In the genomic region with DNA sequence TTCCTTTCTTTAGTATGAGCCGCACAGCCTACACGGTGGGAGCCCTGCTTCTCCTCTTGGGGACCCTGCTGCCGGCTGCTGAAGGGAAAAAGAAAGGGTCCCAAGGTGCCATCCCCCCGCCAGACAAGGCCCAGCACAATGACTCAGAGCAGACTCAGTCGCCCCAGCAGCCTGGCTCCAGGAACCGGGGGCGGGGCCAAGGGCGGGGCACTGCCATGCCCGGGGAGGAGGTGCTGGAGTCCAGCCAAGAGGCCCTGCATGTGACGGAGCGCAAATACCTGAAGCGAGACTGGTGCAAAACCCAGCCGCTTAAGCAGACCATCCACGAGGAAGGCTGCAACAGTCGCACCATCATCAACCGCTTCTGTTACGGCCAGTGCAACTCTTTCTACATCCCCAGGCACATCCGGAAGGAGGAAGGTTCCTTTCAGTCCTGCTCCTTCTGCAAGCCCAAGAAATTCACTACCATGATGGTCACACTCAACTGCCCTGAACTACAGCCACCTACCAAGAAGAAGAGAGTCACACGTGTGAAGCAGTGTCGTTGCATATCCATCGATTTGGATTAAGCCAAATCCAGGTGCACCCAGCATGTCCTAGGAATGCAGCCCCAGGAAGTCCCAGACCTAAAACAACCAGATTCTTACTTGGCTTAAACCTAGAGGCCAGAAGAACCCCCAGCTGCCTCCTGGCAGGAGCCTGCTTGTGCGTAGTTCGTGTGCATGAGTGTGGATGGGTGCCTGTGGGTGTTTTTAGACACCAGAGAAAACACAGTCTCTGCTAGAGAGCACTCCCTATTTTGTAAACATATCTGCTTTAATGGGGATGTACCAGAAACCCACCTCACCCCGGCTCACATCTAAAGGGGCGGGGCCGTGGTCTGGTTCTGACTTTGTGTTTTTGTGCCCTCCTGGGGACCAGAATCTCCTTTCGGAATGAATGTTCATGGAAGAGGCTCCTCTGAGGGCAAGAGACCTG, we compare ENCODE assay signal across 8 cellular contexts. TPM values are rescaled to one million over a fixed set of nuclear protein-coding genes. Genes with fewer than 3 reads are reported as not detected.
DNase-seq lines count a peak whose midpoint lies in the region; ATAC-seq and TF ChIP-seq lines count a peak whose summit lies in the region.

No MANE protein-coding gene starts in this region.

- no peak for ATAC-seq in HG03196 (IDR thresholded peaks at IDR 0.05; ENCODE audit: unreplicated experiment)
- ATAC-seq in activated CD8-positive, alpha-beta memory T cell treated with anti-CD3 and anti-CD28 coated beads, Interleukin-2, amount 10 ng/mL, durations not matched to agents 7 days and 5 days, result no peak

- no peak overlapping the region for H3K4me3 ChIP-seq in dorsolateral prefrontal cortex

- H3K27ac ChIP-seq in dorsolateral prefrontal cortex, result no peak overlapping the region

- no peak overlapping the region for H3K27ac Mint-ChIP-seq in mesothelial cell of epicardium
- no peak overlapping the region for H3K27ac Mint-ChIP-seq in activated CD8-positive, alpha-beta memory T cell treated with anti-CD3 and anti-CD28 coated beads, Interleukin-2, amount 10 ng/mL, durations not matched to agents 7 days and 5 days

- H3K36me3 Mint-ChIP-seq in mesothelial cell of epicardium, result no peaks in the 10 kb centered on the region
- no peaks in the 10 kb centered on the region for H3K36me3 Mint-ChIP-seq in activated CD8-positive, alpha-beta memory T cell treated with anti-CD3 and anti-CD28 coated beads, Interleukin-2, amount 10 ng/mL, durations not matched to agents 7 days and 5 days

- TF ChIP-seq CTCF in mesothelial cell of epicardium (IDR thresholded peaks at IDR 0.05; ENCODE audit: unreplicated experiment) (no peak), dorsolateral prefrontal cortex (IDR thresholded peaks at IDR 0.05 in 54 of 56, conservative IDR thresholded peaks at IDR 0.05 in 2 of 56; ENCODE audit: low read depth in 1 of 56, partially characterized antibody in 56 of 56) (no peak)

- CTCF ChIA-PET in activated CD8-positive, alpha-beta memory T cell treated with anti-CD3 and anti-CD28 coated beads, Interleukin-2, amount 10 ng/mL, durations not matched to agents 7 days and 5 days (lab: Charles Lee), result no interaction called here

- peaks cover 61% of the 10 kb centered on the region for H3K27me3 Mint-ChIP-seq in mesothelial cell of epicardium (ENCODE audit: low read depth)
- peaks cover 64% of the 10 kb centered on the region for H3K27me3 Mint-ChIP-seq in activated CD8-positive, alpha-beta memory T cell treated with anti-CD3 and anti-CD28 coated beads, Interleukin-2, amount 10 ng/mL, durations not matched to agents 7 days and 5 days

- H3K4me3 Mint-ChIP-seq in mesothelial cell of epicardium, result no peak overlapping the region
- H3K4me3 Mint-ChIP-seq in activated CD8-positive, alpha-beta memory T cell treated with anti-CD3 and anti-CD28 coated beads, Interleukin-2, amount 10 ng/mL, durations not matched to agents 7 days and 5 days, result no peak overlapping the region

- intact Hi-C loops in dorsolateral prefrontal cortex (cut with DNase I), result no loop called here

- peaks cover 17% of the 10 kb centered on the region for H3K4me1 Mint-ChIP-seq in mesothelial cell of epicardium
- H3K4me1 Mint-ChIP-seq in activated CD8-positive, alpha-beta memory T cell treated with anti-CD3 and anti-CD28 coated beads, Interleukin-2, amount 10 ng/mL, durations not matched to agents 7 days and 5 days, result no peaks in the 10 kb centered on the region

- peaks cover 0 to 12% (median 0%) of the 10 kb centered on the region in 45 donors for H3K27me3 ChIP-seq in dorsolateral prefrontal cortex

- H3K9me3 Mint-ChIP-seq in mesothelial cell of epicardium, result peaks cover 9% of the 10 kb centered on the region
- H3K9me3 Mint-ChIP-seq in activated CD8-positive, alpha-beta memory T cell treated with anti-CD3 and anti-CD28 coated beads, Interleukin-2, amount 10 ng/mL, durations not matched to agents 7 days and 5 days (ENCODE audit: low read depth), result no peaks in the 10 kb centered on the region

- peak; percentile 32 for DNase-seq in DMS153 (lab: John Stamatoyannopoulos, UW)
- DNase-seq in NCI-H2029 treated with DMSO at 0.1 percent for 48 hours (lab: John Stamatoyannopoulos, UW), result peak; percentile 33
- peak; percentile 19 for DNase-seq in dermis blood vessel endothelial cell
- DNase-seq in mesothelial cell of epicardium (ENCODE audit: low spot score in 2 of 2, unreplicated experiment in 2 of 2), result peak; percentile 58 to 77
- no peak for DNase-seq in NCI-H2107 treated with DMSO at 0.1 percent for 48 hours (lab: John Stamatoyannopoulos, UW; ENCODE audit: unreplicated experiment)
- DNase-seq in dorsolateral prefrontal cortex, result no peak
- no peak for DNase-seq in activated CD8-positive, alpha-beta memory T cell treated with anti-CD3 and anti-CD28 coated beads, Interleukin-2, amount 10 ng/mL, durations not matched to agents 7 days and 5 days

RNA-seq across cellular contexts. Expression of a gene that starts 13.2 kb away (rescaled TPM):
- total RNA-seq in dermis blood vessel endothelial cell (0.47 and 1.2 TPM in 2 replicates), mesothelial cell of epicardium (1.3 to 2.2 TPM (median 2.1 TPM) in 3 replicates), dorsolateral prefrontal cortex (100 to 1,000 TPM in 1 of 120 experiments, 10 to 100 TPM in 89, 1 to 10 TPM in 30; 2.4 to 117 (median 17.9) TPM)
- total RNA-seq in activated CD8-positive, alpha-beta memory T cell treated with anti-CD3 and anti-CD28 coated beads, Interleukin-2, amount 10 ng/mL, durations not matched to agents 7 days and 5 days, result not detected

Comparison
In these comparisons a context has a peak if more than half of its experiments do, and no peak if none do; other contexts are left out.
1. DNase-seq: peak in DMS153 (single experiment), NCI-H2029 treated with DMSO at 0.1 percent for 48 hours (single experiment), dermis blood vessel endothelial cell (single experiment) and mesothelial cell of epicardium (2 of 2); none in NCI-H2107 treated with DMSO at 0.1 percent for 48 hours (single experiment), dorsolateral prefrontal cortex (0 of 10) and activated CD8-positive, alpha-beta memory T cell treated with anti-CD3 and anti-CD28 coated beads, Interleukin-2, amount 10 ng/mL, durations not matched to agents 7 days and 5 days (single experiment).